1 cellular context compared by ENCODE assay signal in genomic region chr11:97072420-97072819, GRCh38.
TF ChIP-seq lines count a peak whose summit lies in the region.

No MANE protein-coding gene starts in this region.

TF ChIP-seq in HEK293, 187 proteins besides CTCF, POLR2A, EP300 and RAD21 (continued from another document):
- TF ChIP-seq ZSCAN18 (tag by site-specific recombination; IDR thresholded peaks at IDR 0.05), result no peak
- no peak for TF ChIP-seq ZNF248 (tag by site-specific recombination; IDR thresholded peaks at IDR 0.05)
- TF ChIP-seq ZNF529 (tag by site-specific recombination; IDR thresholded peaks at IDR 0.05; ENCODE audit: insufficient replicate concordance), result peak; percentile 59
- TF ChIP-seq ZNF571 (tag by site-specific recombination; IDR thresholded peaks at IDR 0.05), result no peak
- TF ChIP-seq KLF9 (tag by site-specific recombination; IDR thresholded peaks at IDR 0.05; ENCODE audit: low read depth), result no peak
- TF ChIP-seq ZNF362 (tag by site-specific recombination; IDR thresholded peaks at IDR 0.05), result no peak
